In the genomic region with DNA sequence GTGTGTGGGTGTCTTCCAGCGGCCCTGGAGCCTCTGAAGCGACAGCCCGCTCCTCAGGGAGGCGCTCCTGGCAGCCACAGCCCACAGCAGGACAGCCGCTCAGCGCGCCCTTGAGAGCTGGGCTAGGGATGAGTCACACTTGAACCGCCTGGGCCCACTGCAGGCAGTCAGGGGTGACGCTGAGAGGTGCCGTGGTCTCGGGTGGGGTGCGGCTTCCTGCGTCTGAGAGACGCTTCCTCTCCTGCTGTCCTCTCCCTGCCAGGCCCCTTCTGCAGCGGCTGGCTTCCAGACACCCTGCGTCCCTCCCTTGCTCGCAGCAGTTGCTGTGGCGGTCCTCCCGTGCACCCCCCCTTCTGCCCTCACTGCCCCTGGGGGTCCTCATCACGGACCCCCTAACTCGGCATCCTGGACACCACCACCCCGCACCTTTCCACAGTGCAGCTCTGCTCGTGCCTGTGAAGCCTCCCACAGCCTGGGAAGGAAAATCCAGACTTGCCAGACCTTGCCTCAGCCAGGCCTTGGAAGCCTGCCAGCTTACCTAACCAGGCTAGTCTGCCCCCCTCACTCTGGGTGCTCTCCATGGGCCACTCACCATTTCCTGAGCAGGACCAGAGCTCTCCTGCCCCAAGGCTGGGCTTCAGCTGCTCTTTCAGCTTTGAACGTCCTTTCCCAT, we compare ENCODE assay signal across 1 cellular context.
A peak's percentile ranks its signal among the peaks of the same experiment; 100 is the strongest.
TF ChIP-seq lines count a peak whose summit lies in the region.

No MANE protein-coding gene starts in this region.

TF ChIP-seq in K562, 482 proteins besides CTCF, POLR2A, EP300 and RAD21 (continued from another document):
- no peak for TF ChIP-seq MECOM (CRISPR knock-in tag; IDR thresholded peaks at IDR 0.05)
- no peak for TF ChIP-seq PRMT5 (CRISPR knock-in tag; IDR thresholded peaks at IDR 0.05)
- 0 out of 2 replicates have a peak, but pooled peaks have one; percentile 49 for TF ChIP-seq SMARCE1 (IDR thresholded peaks at IDR 0.05)
- peak; percentile 33; the same call in 1 of the 2 replicates for TF ChIP-seq ATF7 (IDR thresholded peaks at IDR 0.05)
- TF ChIP-seq NR1H2 (CRISPR knock-in tag; IDR thresholded peaks at IDR 0.05) = no peak
- TF ChIP-seq POU5F1 (IDR thresholded peaks at IDR 0.05; ENCODE audit: borderline replicate concordance, low read depth, low read length, partially characterized antibody) = no peak
- no peak for TF ChIP-seq POLR2B (IDR thresholded peaks at IDR 0.05; ENCODE audit: low read depth, partially characterized antibody)
- TF ChIP-seq SAFB (IDR thresholded peaks at IDR 0.05; ENCODE audit: borderline replicate concordance, low read depth, low read length) = peak; percentile 78; the same call in 1 of the 2 replicates
- no peak for TF ChIP-seq TAF15 (IDR thresholded peaks at IDR 0.05; ENCODE audit: low read depth, low read length)
- TF ChIP-seq NFIC (IDR thresholded peaks at IDR 0.05) = peak; percentile 83
- TF ChIP-seq DPF2 (IDR thresholded peaks at IDR 0.05) = 0 out of 2 replicates have a peak, but pooled peaks have one; percentile 24
- no peak for TF ChIP-seq ZNF23 (CRISPR knock-in tag; IDR thresholded peaks at IDR 0.05)
- TF ChIP-seq CREM (IDR thresholded peaks at IDR 0.05; ENCODE audit: low read depth) = no peak
- no peak for TF ChIP-seq CREB1 (IDR thresholded peaks at IDR 0.05)
- TF ChIP-seq CREB1 (CRISPR knock-in tag; IDR thresholded peaks at IDR 0.05) = peak; percentile 22; the same call in 1 of the 2 replicates
- peak; percentile 59 for TF ChIP-seq JUN (IDR thresholded peaks at IDR 0.05; ENCODE audit: borderline replicate concordance, low read depth, low read length)
- no peak for TF ChIP-seq JUN (CRISPR knock-in tag; IDR thresholded peaks at IDR 0.05; ENCODE audit: borderline replicate concordance)
- TF ChIP-seq, protein P1, sequence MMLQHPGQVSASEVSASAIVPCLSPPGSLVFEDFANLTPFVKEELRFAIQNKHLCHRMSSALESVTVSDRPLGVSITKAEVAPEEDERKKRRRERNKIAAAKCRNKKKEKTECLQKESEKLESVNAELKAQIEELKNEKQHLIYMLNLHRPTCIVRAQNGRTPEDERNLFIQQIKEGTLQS (IDR thresholded peaks at IDR 0.05) = peak; percentile 84
- TF ChIP-seq, protein P1 (CRISPR knock-in tag; conservative IDR thresholded peaks at IDR 0.05) = no peak
- no peak for TF ChIP-seq YBX1 (IDR thresholded peaks at IDR 0.05)
- TF ChIP-seq, protein P2, sequence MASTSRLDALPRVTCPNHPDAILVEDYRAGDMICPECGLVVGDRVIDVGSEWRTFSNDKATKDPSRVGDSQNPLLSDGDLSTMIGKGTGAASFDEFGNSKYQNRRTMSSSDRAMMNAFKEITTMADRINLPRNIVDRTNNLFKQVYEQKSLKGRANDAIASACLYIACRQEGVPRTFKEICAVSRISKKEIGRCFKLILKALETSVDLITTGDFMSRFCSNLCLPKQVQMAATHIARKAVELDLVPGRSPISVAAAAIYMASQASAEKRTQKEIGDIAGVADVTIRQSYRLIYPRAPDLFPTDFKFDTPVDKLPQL (IDR thresholded peaks at IDR 0.05; ENCODE audit: extremely low read depth, insufficient read length) = no peak
- no peak for TF ChIP-seq RAD51 (IDR thresholded peaks at IDR 0.05; ENCODE audit: borderline replicate concordance, low read depth)
- TF ChIP-seq GABPB1 (CRISPR knock-in tag; IDR thresholded peaks at IDR 0.05) = peak; percentile 59
- TF ChIP-seq, protein P3, sequence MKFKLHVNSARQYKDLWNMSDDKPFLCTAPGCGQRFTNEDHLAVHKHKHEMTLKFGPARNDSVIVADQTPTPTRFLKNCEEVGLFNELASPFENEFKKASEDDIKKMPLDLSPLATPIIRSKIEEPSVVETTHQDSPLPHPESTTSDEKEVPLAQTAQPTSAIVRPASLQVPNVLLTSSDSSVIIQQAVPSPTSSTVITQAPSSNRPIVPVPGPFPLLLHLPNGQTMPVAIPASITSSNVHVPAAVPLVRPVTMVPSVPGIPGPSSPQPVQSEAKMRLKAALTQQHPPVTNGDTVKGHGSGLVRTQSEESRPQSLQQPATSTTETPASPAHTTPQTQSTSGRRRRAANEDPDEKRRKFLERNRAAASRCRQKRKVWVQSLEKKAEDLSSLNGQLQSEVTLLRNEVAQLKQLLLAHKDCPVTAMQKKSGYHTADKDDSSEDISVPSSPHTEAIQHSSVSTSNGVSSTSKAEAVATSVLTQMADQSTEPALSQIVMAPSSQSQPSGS (CRISPR knock-in tag; IDR thresholded peaks at IDR 0.05) = no peak
